Comparison of ENCODE assay signal across 11 cellular contexts in genomic region chr21:43884861-43885370, GRCh38. TPM values are rescaled to one million over a fixed set of nuclear protein-coding genes. Genes with fewer than 3 reads are reported as not detected.
DNase-seq lines count a peak whose midpoint lies in the region; ATAC-seq and TF ChIP-seq lines count a peak whose summit lies in the region.
"Had no signal": no experiment of that assay in that cellular context is flagged by ENCODE, and none has a peak within 500 bp of the region (broad histone marks: within the 10 kb centered on the region; RNA-seq: fewer than 3 reads in every experiment).

No MANE protein-coding gene starts in this region.

- H3K9me3 ChIP-seq in WERI-Rb-1 (ENCODE audit: severe bottlenecking) (no peaks in the 10 kb centered on the region), left ventricle myocardium inferior (replicated peaks) (no peaks in the 10 kb centered on the region), spleen (no peaks in the 10 kb centered on the region)
- H3K9me3 ChIP-seq: colonic mucosa had no signal

- DNase-seq in NCI-H526 (lab: John Stamatoyannopoulos, UW) (peak; percentile 39 to 51), NCI-H526 treated with DMSO at 0.1 percent for 48 hours (lab: John Stamatoyannopoulos, UW) (no peak), WERI-Rb-1 (no peak), left ventricle myocardium inferior (no peak), spleen (peak; percentile 62), mucosa of gallbladder (ENCODE audit: low spot score) (no peak)
- no peak for DNase-seq in stimulated activated CD4-positive, alpha-beta T cell treated with anti-CD3 and anti-CD28 coated beads, Interleukin-2, amount 100 ng/mL, for 24 hours
- DNase-seq: colonic mucosa had no signal

- H3K27ac ChIP-seq in WERI-Rb-1: peak overlapping the region; percentile 81
- peak overlapping the region; percentile 59 for H3K27ac ChIP-seq in left ventricle myocardium inferior (replicated peaks)
- peak overlapping the region in 4 of 8 donors; percentile 60 to 77 (median 72) for H3K27ac ChIP-seq in spleen
- H3K27ac ChIP-seq: 22Rv1 had no signal

- H3K4me1 ChIP-seq in left ventricle myocardium inferior: peaks cover 61% of the 10 kb centered on the region
- peaks cover 0 to 75% (median 49%) of the 10 kb centered on the region in 6 donors for H3K4me1 ChIP-seq in spleen

- H3K27me3 ChIP-seq in WERI-Rb-1 (ENCODE audit: insufficient read depth, low read depth, severe bottlenecking): no peaks in the 10 kb centered on the region
- H3K27me3 ChIP-seq in left ventricle myocardium inferior (ENCODE audit: low read depth): no peaks in the 10 kb centered on the region
- H3K27me3 ChIP-seq in spleen (replicated peaks in 1 of 7): no peaks in the 10 kb centered on the region
- H3K27me3 ChIP-seq: colonic mucosa had no signal

- no peak for TF ChIP-seq CTCF in WERI-Rb-1 (IDR thresholded peaks at IDR 0.05; ENCODE audit: low read depth, low read length)
- no peak for TF ChIP-seq CTCF in left ventricle myocardium inferior (IDR thresholded peaks at IDR 0.05; ENCODE audit: borderline replicate concordance)
- no peak for TF ChIP-seq CTCF in spleen (IDR thresholded peaks at IDR 0.05 in 8 of 11, conservative IDR thresholded peaks at IDR 0.05 in 3 of 11)

- WGBS in spleen, 5 donors: 73 to 81% (median 76%) methylated on average over 14 to 16 of the region's 16 CpGs

- intact Hi-C loops in left ventricle myocardium inferior (cut with micrococcal nuclease): no loop called here
- intact Hi-C loops in spleen (cut with DNase I; ENCODE audit: low total_unique reads): no loop called here

- H3K4me3 ChIP-seq in WERI-Rb-1 (ENCODE audit: low read depth, low read length): no peak overlapping the region
- no peak overlapping the region for H3K4me3 ChIP-seq in left ventricle myocardium inferior
- H3K4me3 ChIP-seq in spleen: no peak overlapping the region
- H3K4me3 ChIP-seq: colonic mucosa, lung had no signal

- peaks cover 9% of the 10 kb centered on the region for H3K36me3 ChIP-seq in WERI-Rb-1
- no peaks in the 10 kb centered on the region for H3K36me3 ChIP-seq in left ventricle myocardium inferior
- H3K36me3 ChIP-seq in spleen: peaks cover 0 to 47% (median 2%) of the 10 kb centered on the region in 6 donors
- H3K36me3 ChIP-seq: colonic mucosa had no signal

- ATAC-seq in GM21576 (IDR thresholded peaks at IDR 0.05; ENCODE audit: unreplicated experiment): no peak

- TF ChIP-seq POLR2A in spleen (IDR thresholded peaks at IDR 0.05): no peak

RNA-seq across cellular contexts. Expression of gene AGPAT3, which starts 19.9 kb away (rescaled TPM):
- 79.6 TPM for total RNA-seq in left ventricle myocardium inferior
- total RNA-seq in spleen: 10 to 100 TPM; 50.8 to 92.0 (median 64.5) TPM
- polyA plus RNA-seq in spleen: 10 to 100 TPM in 1 of 3 donors, 1 to 10 TPM in 2; 6.9 to 20.7 (median 8.3) TPM
- 107 TPM for total RNA-seq in mucosa of gallbladder

Comparison
In these comparisons a context has a peak if more than half of its experiments do, and no peak if none do; other contexts are left out.
1. DNase-seq: peak in NCI-H526 (2 of 2) and spleen (single experiment); none in NCI-H526 treated with DMSO at 0.1 percent for 48 hours (single experiment), WERI-Rb-1 (single experiment), left ventricle myocardium inferior (single experiment), stimulated activated CD4-positive, alpha-beta T cell treated with anti-CD3 and anti-CD28 coated beads, Interleukin-2, amount 100 ng/mL, for 24 hours (0 of 2) and mucosa of gallbladder (single experiment).